Comparison of ENCODE assay signal across 8 cellular contexts in genomic region chr11:1202776-1203504, GRCh38. TPM values are rescaled to one million over a fixed set of nuclear protein-coding genes. Genes with fewer than 3 reads are reported as not detected.
A peak's percentile ranks its signal among the peaks of the same experiment; 100 is the strongest.
DNase-seq lines count a peak whose midpoint lies in the region; ATAC-seq and TF ChIP-seq lines count a peak whose summit lies in the region.

No MANE protein-coding gene starts in this region.

- H3K9me3 Mint-ChIP-seq in stimulated activated effector memory CD8-positive, alpha-beta T cell treated with anti-CD3 and anti-CD28 coated beads, Interleukin-12 subunit alpha, Interleukin-12 subunit beta, amount 100 ng/mL, for 72 hours: no peaks in the 10 kb centered on the region

- peak; percentile 26 for DNase-seq in A172 (ENCODE audit: low spot score)
- peak; percentile 94 for DNase-seq in GM13976 (ENCODE audit: low spot score)
- peak; percentile 69 for DNase-seq in NCI-H69 (lab: John Stamatoyannopoulos, UW)
- peak; percentile 88 for DNase-seq in activated CD8-positive, alpha-beta memory T cell treated with anti-CD3 and anti-CD28 coated beads, Interleukin-2, amount 50 U/mL, for 48 hours
- DNase-seq in erythroblast (lab: John Stamatoyannopoulos, UW): peak; percentile 39 to 68
- DNase-seq in myocyte (ENCODE audit: low read depth): peak; percentile 39
- peak; percentile 71 to 83 for DNase-seq in stimulated activated effector memory CD8-positive, alpha-beta T cell treated with anti-CD3 and anti-CD28 coated beads, Interleukin-12 subunit alpha, Interleukin-12 subunit beta, amount 100 ng/mL, for 72 hours (ENCODE audit: low spot score in 2 of 2)

- no peak overlapping the region for H3K4me3 Mint-ChIP-seq in stimulated activated effector memory CD8-positive, alpha-beta T cell treated with anti-CD3 and anti-CD28 coated beads, Interleukin-12 subunit alpha, Interleukin-12 subunit beta, amount 100 ng/mL, for 72 hours

- H3K36me3 Mint-ChIP-seq in stimulated activated effector memory CD8-positive, alpha-beta T cell treated with anti-CD3 and anti-CD28 coated beads, Interleukin-12 subunit alpha, Interleukin-12 subunit beta, amount 100 ng/mL, for 72 hours: no peaks in the 10 kb centered on the region

- no peak for TF ChIP-seq POLR2A in erythroblast (IDR thresholded peaks at IDR 0.05; ENCODE audit: low read length)

- no peaks in the 10 kb centered on the region for H3K4me1 Mint-ChIP-seq in stimulated activated effector memory CD8-positive, alpha-beta T cell treated with anti-CD3 and anti-CD28 coated beads, Interleukin-12 subunit alpha, Interleukin-12 subunit beta, amount 100 ng/mL, for 72 hours

- peak; percentile 71 for ATAC-seq in stimulated activated effector memory CD8-positive, alpha-beta T cell treated with anti-CD3 and anti-CD28 coated beads, Interleukin-12 subunit alpha, Interleukin-12 subunit beta, amount 100 ng/mL, for 72 hours
- no peak for ATAC-seq in GM19035 (IDR thresholded peaks at IDR 0.05; ENCODE audit: unreplicated experiment)

- H3K27ac Mint-ChIP-seq in stimulated activated effector memory CD8-positive, alpha-beta T cell treated with anti-CD3 and anti-CD28 coated beads, Interleukin-12 subunit alpha, Interleukin-12 subunit beta, amount 100 ng/mL, for 72 hours: no peak overlapping the region

- TF ChIP-seq CTCF in GM13976 (IDR thresholded peaks at IDR 0.05; ENCODE audit: borderline replicate concordance, control extremely low read depth, extremely low read depth, insufficient read depth, missing control alignments): peak; percentile 89

- in situ Hi-C loops in GM13976 (cut with MboI; ENCODE audit: low sequenced_read_pairs, unreplicated experiment): no loop called here

RNA-seq across cellular contexts. Expression of gene MUC5B, which starts 19.9 kb away (rescaled TPM):
- not detected in 2 replicates for total RNA-seq in A172 (2014; rRNA removed; shearing (Covaris generic))
- not detected in 2 replicates for total RNA-seq in myocyte
- 0.05 TPM for polyA plus RNA-seq in myocyte (2012)

RNA-seq across cellular contexts. Expression of gene MUC5AC, which starts 45.2 kb away (rescaled TPM):
- total RNA-seq in A172 (2014; rRNA removed; shearing (Covaris generic)): not detected in 2 replicates
- not detected in 2 replicates for total RNA-seq in myocyte
- not detected for polyA plus RNA-seq in myocyte (2012)

Comparison
In these comparisons a context has a peak if more than half of its experiments do, and no peak if none do; other contexts are left out.
1. DNase-seq: peak in every context shown above with its lines; median percentile 94 in GM13976; 88 in activated CD8-positive, alpha-beta memory T cell treated with anti-CD3 and anti-CD28 coated beads, Interleukin-2, amount 50 U/mL, for 48 hours; 77 in stimulated activated effector memory CD8-positive, alpha-beta T cell treated with anti-CD3 and anti-CD28 coated beads, Interleukin-12 subunit alpha, Interleukin-12 subunit beta, amount 100 ng/mL, for 72 hours; 69 in NCI-H69; 54 in erythroblast; 39 in myocyte; 26 in A172.